ENCODE assay signal across 17 cellular contexts in genomic region chr12:1505576-1505975, GRCh38.
A peak's percentile ranks its signal among the peaks of the same experiment; 100 is the strongest.
DNase-seq lines count a peak whose midpoint lies in the region; ATAC-seq, FAIRE-seq and TF ChIP-seq lines count a peak whose summit lies in the region.
"Had no signal": no experiment of that assay in that cellular context is flagged by ENCODE, and none has a peak within 500 bp of the region (broad histone marks: within the 10 kb centered on the region; RNA-seq: fewer than 3 reads in every experiment).

No MANE protein-coding gene starts in this region.

- H4K20me1 ChIP-seq in H1 (replicated peaks in 1 of 2; ENCODE audit: control insufficient read depth in 1 of 2, insufficient read depth in 2 of 2, low read length in 2 of 2) (no peaks in the 10 kb centered on the region), OCI-LY7 (ENCODE audit: insufficient read depth, low read length) (no peaks in the 10 kb centered on the region)

- no peak overlapping the region for H2BK5ac ChIP-seq in H1 (ENCODE audit: low read depth, low read length)

- no peak overlapping the region for H2BK12ac ChIP-seq in H1 (ENCODE audit: low read depth, low read length)

- CTCF ChIA-PET in H1 (lab: Charles Lee; ENCODE audit: partially characterized antibody), result interaction anchor here (0.6 to 1.9 kb wide), 11 partner anchors 9 to 388 kb away, joined by 3 to 6 read pairs (median 3); no protein-coding TSS in a partner anchor
- CTCF ChIA-PET in OCI-LY7 (lab: Charles Lee; ENCODE audit: unreplicated experiment), result no interaction called here

- no peak overlapping the region for H3K18ac ChIP-seq in H1 (ENCODE audit: extremely low read depth, low read length)

- H3K27ac ChIP-seq in H1 (ENCODE audit: low read depth, low read length) (no peak overlapping the region), OCI-LY7 (ENCODE audit: low read depth, low read length, poor library complexity, severe bottlenecking) (no peak overlapping the region)
- H3K27ac ChIP-seq: 22Rv1 had no signal

- no peaks in the 10 kb centered on the region for H3K9me3 Mint-ChIP-seq in nephron progenitor cell
- H3K9me3 Mint-ChIP-seq: CD8-positive, alpha-beta T cell had no signal

- WGBS in H1 (ENCODE audit: extremely low coverage in 1 of 2, insufficient coverage in 1 of 2, insufficient read length in 1 of 2, insufficient replicate concordance in 2 of 2, low coverage in 1 of 2, low lambda C conversion rate in 2 of 2, missing lambda C conversion rate in 1 of 2), 2 experiments, result 87% methylated on average over 10 of the region's 10 CpGs; no CpG with 5 or more reads in 1 of the 2 experiments

- H2BK20ac ChIP-seq in H1 (ENCODE audit: low read length), result no peak overlapping the region

- no peak overlapping the region for H2BK15ac ChIP-seq in H1 (ENCODE audit: low read length)

- H4K8ac ChIP-seq in H1 (ENCODE audit: extremely low read depth, insufficient read depth, low read length), result no peak overlapping the region

- peaks cover 4% of the 10 kb centered on the region for H3K27me3 Mint-ChIP-seq in nephron progenitor cell (ENCODE audit: low read depth, poor library complexity)

- H4K91ac ChIP-seq in H1 (replicated peaks; ENCODE audit: insufficient read length, low read length), result no peak overlapping the region

- H3K9ac ChIP-seq in H1 (replicated peaks in 1 of 4; ENCODE audit: extremely low read depth in 1 of 4, low read depth in 3 of 4, low read length in 3 of 4), result no peak overlapping the region

- no TSS peak for BruUV-seq in OCI-LY7 (replicated peaks; lab: Mats Ljungman, UMichigan)

- H2BK120ac ChIP-seq in H1 (replicated peaks; ENCODE audit: low read depth, low read length), result no peak overlapping the region

- no peaks in the 10 kb centered on the region for H3K9me2 ChIP-seq in OCI-LY7 (ENCODE audit: insufficient read depth, low read length)

- no peaks in the 10 kb centered on the region for H3K79me1 ChIP-seq in H1 (ENCODE audit: low read depth, low read length)

- H3K9me3 ChIP-seq in H1 (ENCODE audit: insufficient read depth in 2 of 2, low read depth in 1 of 2, low read length in 1 of 2) (no peaks in the 10 kb centered on the region), OCI-LY7 (ENCODE audit: low read length) (no peaks in the 10 kb centered on the region)
- H3K9me3 ChIP-seq: HAP-1 had no signal

- no peaks in the 10 kb centered on the region for H3K79me2 ChIP-seq in H1 (ENCODE audit: control insufficient read depth in 1 of 2, insufficient read depth in 2 of 2, low read length in 2 of 2)
- H3K79me2 ChIP-seq in OCI-LY7 (ENCODE audit: insufficient read depth, low read depth, low read length), result no peaks in the 10 kb centered on the region

- no peak overlapping the region for H3K14ac ChIP-seq in H1 (ENCODE audit: insufficient read length)

- H3K56ac ChIP-seq in H1 (replicated peaks; ENCODE audit: insufficient read length, low read depth, low read length), result no peak overlapping the region

- H3K27me3 ChIP-seq in H7 (ENCODE audit: control insufficient read depth, insufficient read depth, low read length), result no peaks in the 10 kb centered on the region
- no peaks in the 10 kb centered on the region for H3K27me3 ChIP-seq in H1 (replicated peaks in 1 of 4; ENCODE audit: control insufficient read depth in 3 of 4, extremely low read depth in 1 of 4, insufficient read depth in 3 of 4, low read length in 3 of 4)

- H3K4me1 ChIP-seq in H1 (replicated peaks in 1 of 4; ENCODE audit: control insufficient read depth in 3 of 4, insufficient read depth in 4 of 4, low read length in 3 of 4) (peaks cover 0 to 3% (median 0%) of the 10 kb centered on the region in 4 experiments; a peak in 1 of 7 replicates), OCI-LY7 (ENCODE audit: insufficient read depth, low read length, poor library complexity, severe bottlenecking) (peaks cover 9% of the 10 kb centered on the region)
- H3K4me1 ChIP-seq: HAP-1 had no signal

- TF ChIP-seq EP300 in H1 (IDR thresholded peaks at IDR 0.05; ENCODE audit: borderline replicate concordance in 1 of 2, low read depth in 2 of 2, low read length in 2 of 2), result no peak

- H2AK5ac ChIP-seq in H1 (ENCODE audit: low read depth, low read length), result no peak overlapping the region

- TF ChIP-seq CTCF in H1 (IDR thresholded peaks at IDR 0.05; ENCODE audit: control extremely low read depth in 1 of 3, insufficient read depth in 1 of 3, low read depth in 1 of 3, low read length in 3 of 3) (peak in 2 of 3 experiments; percentile 10 to 13; a peak in 2 of 4 replicates), nephron progenitor cell (IDR thresholded peaks at IDR 0.05) (no peak), OCI-LY7 (conservative IDR thresholded peaks at IDR 0.05; ENCODE audit: low read length) (no peak)

- H4K5ac ChIP-seq in H1 (ENCODE audit: insufficient read length, low read depth, low read length), result no peak overlapping the region

- intact Hi-C loops in OCI-LY7 (cut with micrococcal nuclease; ENCODE audit: unreplicated experiment), result no loop called here

- TF ChIP-seq POLR2A in H1 (IDR thresholded peaks at IDR 0.05; ENCODE audit: control extremely low read depth in 1 of 2, low read depth in 2 of 2, low read length in 2 of 2), result no peak

- no peak overlapping the region for H3K4ac ChIP-seq in H1 (replicated peaks; ENCODE audit: insufficient read length, low read depth, low read length)

- no peak for ATAC-seq in HG02623 (IDR thresholded peaks at IDR 0.05; ENCODE audit: unreplicated experiment)
- ATAC-seq in stimulated activated naive CD8-positive, alpha-beta T cell treated with anti-CD3 and anti-CD28 coated beads, Interleukin-15, Interleukin-2, amounts not matched to agents 100 U/mL and 50 U/mL, for 24 hours, result no peak
- ATAC-seq: CD8-positive, alpha-beta T cell had no signal

- no peak overlapping the region for H3K4me3 ChIP-seq in H7 (ENCODE audit: insufficient read depth, low read depth, low read length)
- H3K4me3 ChIP-seq in H1 (ENCODE audit: extremely low read depth in 1 of 4, insufficient read depth in 2 of 4, low read depth in 3 of 4, low read length in 4 of 4), result no peak overlapping the region
- no peak overlapping the region for H3K4me3 ChIP-seq in OCI-LY7 (ENCODE audit: low read depth, low read length, poor library complexity, severe bottlenecking)
- H3K4me3 ChIP-seq: HAP-1 had no signal

- H3K36me3 ChIP-seq in H7 (replicated peaks; ENCODE audit: control insufficient read depth, insufficient read depth, low read length), result no peaks in the 10 kb centered on the region
- H3K36me3 ChIP-seq in H1 (ENCODE audit: control insufficient read depth in 2 of 4, insufficient read depth in 4 of 4, low read length in 3 of 4), result no peaks in the 10 kb centered on the region
- no peaks in the 10 kb centered on the region for H3K36me3 ChIP-seq in OCI-LY7 (ENCODE audit: insufficient read depth, low read length)
- H3K36me3 ChIP-seq: HAP-1 had no signal

- POLR2A ChIA-PET in H1 (lab: Charles Lee; ENCODE audit: partially characterized antibody) (no interaction called here), OCI-LY7 (lab: Charles Lee) (no interaction called here)

- H3K4me1 Mint-ChIP-seq in nephron progenitor cell, result peaks cover 78% of the 10 kb centered on the region

- peak in 1 of 2 experiments; percentile 29; a peak in 2 of 4 replicates for TF ChIP-seq RAD21 in H1 (IDR thresholded peaks at IDR 0.05 in 1 of 2, conservative IDR thresholded peaks at IDR 0.05 in 1 of 2; ENCODE audit: low read depth in 2 of 2, low read length in 2 of 2)

- H3K4me2 ChIP-seq in H1 (ENCODE audit: insufficient read depth in 1 of 2, low read depth in 2 of 2, low read length in 2 of 2), result no peak overlapping the region
- H3K4me2 ChIP-seq in OCI-LY7 (ENCODE audit: low read length), result no peak overlapping the region

- no peaks in the 10 kb centered on the region for H3K23me2 ChIP-seq in H1 (ENCODE audit: low read depth, low read length)

- H2AFZ ChIP-seq in H1 (ENCODE audit: low read length) (no peak overlapping the region), OCI-LY7 (ENCODE audit: low read length) (no peak overlapping the region)

- peak; percentile 28 for DNase-seq in activated CD8-positive, alpha-beta memory T cell treated with anti-CD3 and anti-CD28 coated beads for 24 hours
- DNase-seq in activated CD8-positive, alpha-beta memory T cell treated with anti-CD3 and anti-CD28 coated beads, Interleukin-2, amount 50 U/mL, for 4 hours, result no peak
- DNase-seq in H7, result peak; percentile 63
- DNase-seq in H1 (ENCODE audit: low read depth in 1 of 2, low spot score in 2 of 2), result no peak
- no peak for DNase-seq in nephron progenitor cell
- no peak for DNase-seq in OCI-LY7 (ENCODE audit: low spot score)
- no peak for DNase-seq in stimulated activated naive CD8-positive, alpha-beta T cell treated with anti-CD3 and anti-CD28 coated beads, Interleukin-15, Interleukin-2, amounts not matched to agents 100 U/mL and 50 U/mL, for 24 hours
- DNase-seq: COR-L47, DND-41, GDM1 had no signal

- H3K23ac ChIP-seq in H1 (ENCODE audit: insufficient read length), result no peak overlapping the region

- no peak for FAIRE-seq in H1 (lab: Jason Lieb, UNC)
- FAIRE-seq: GM12892, GM19239 had no signal

- no peaks in the 10 kb centered on the region for H3K36me3 Mint-ChIP-seq in nephron progenitor cell (ENCODE audit: low read depth)
- H3K36me3 Mint-ChIP-seq: CD14-positive monocyte; CD8-positive, alpha-beta T cell had no signal

- H3K27ac Mint-ChIP-seq in nephron progenitor cell, result peak overlapping the region; percentile 30
- H3K27ac Mint-ChIP-seq: CD14-positive monocyte; CD8-positive, alpha-beta T cell had no signal

- H3K4me3 Mint-ChIP-seq in nephron progenitor cell, result no peak overlapping the region

TF ChIP-seq in H1, 55 proteins besides CTCF, POLR2A, EP300 and RAD21:
- TF ChIP-seq SIRT6 (IDR thresholded peaks at IDR 0.05; ENCODE audit: low read length), result no peak
TF ChIP-seq in H1: peak in this region for 0.

Comparison
In these comparisons a context has a peak if more than half of its experiments do, and no peak if none do; other contexts are left out.
1. DNase-seq: peak in activated CD8-positive, alpha-beta memory T cell treated with anti-CD3 and anti-CD28 coated beads for 24 hours (single experiment) and H7 (single experiment); none in activated CD8-positive, alpha-beta memory T cell treated with anti-CD3 and anti-CD28 coated beads, Interleukin-2, amount 50 U/mL, for 4 hours (single experiment), H1 (0 of 2), nephron progenitor cell (single experiment), OCI-LY7 (single experiment) and stimulated activated naive CD8-positive, alpha-beta T cell treated with anti-CD3 and anti-CD28 coated beads, Interleukin-15, Interleukin-2, amounts not matched to agents 100 U/mL and 50 U/mL, for 24 hours (single experiment).
2. CTCF ChIP-seq: peak in H1 (2 of 3); none in nephron progenitor cell (single experiment) and OCI-LY7 (single experiment).